Comparison of ENCODE assay signal across 8 cellular contexts in genomic region chr9:27572566-27572917, GRCh38. TPM values are rescaled to one million over a fixed set of nuclear protein-coding genes. Genes with fewer than 3 reads are reported as not detected.
DNase-seq lines count a peak whose midpoint lies in the region; ATAC-seq and TF ChIP-seq lines count a peak whose summit lies in the region.

No MANE protein-coding gene starts in this region.

- no peaks in the 10 kb centered on the region for H3K36me3 Mint-ChIP-seq in nephron (ENCODE audit: low read depth)

- no peaks in the 10 kb centered on the region for H3K27me3 Mint-ChIP-seq in nephron (ENCODE audit: low read depth)

- H3K4me1 Mint-ChIP-seq in nephron = peaks cover 28% of the 10 kb centered on the region

- H3K4me3 ChIP-seq in ACC112 (ENCODE audit: low read depth, low read length) = peak overlapping the region; percentile 89
- peak overlapping the region; percentile 74 for H3K4me3 ChIP-seq in GM06990 (replicated peaks; ENCODE audit: low read depth, low read length)
- peak overlapping the region; percentile 78 for H3K4me3 ChIP-seq in fibroblast of villous mesenchyme (ENCODE audit: low read depth, low read length)

- H3K4me1 ChIP-seq in ACC112 (ENCODE audit: control insufficient read depth, insufficient read depth, low read length, unreplicated experiment) = peaks cover 13% of the 10 kb centered on the region

- H3K36me3 ChIP-seq in ACC112 (ENCODE audit: insufficient read depth, low read length) (no peaks in the 10 kb centered on the region), GM06990 (ENCODE audit: control insufficient read depth, insufficient read depth, low read length) (no peaks in the 10 kb centered on the region)

- peak; percentile 25 for ATAC-seq in HG02588 (IDR thresholded peaks at IDR 0.05; ENCODE audit: unreplicated experiment)

- H3K4me3 Mint-ChIP-seq in nephron = peak overlapping the region; percentile 93 to 99 (median 98)

- peaks cover 7% of the 10 kb centered on the region for H3K79me2 ChIP-seq in ACC112 (ENCODE audit: control insufficient read depth, insufficient read depth, low read length, unreplicated experiment)

- peak overlapping the region; percentile 87 for H2AFZ ChIP-seq in ACC112 (ENCODE audit: low read length, unreplicated experiment)

- DNase-seq in GM06990 (ENCODE audit: extremely low read depth, insufficient read length) (no peak), MV-4-11 (lab: John Stamatoyannopoulos, UW) (peak; percentile 83), fibroblast of villous mesenchyme (ENCODE audit: low read depth) (peak; percentile 72), NCI-H526 treated with DMSO at 0.1 percent for 48 hours (lab: John Stamatoyannopoulos, UW) (no peak)
- DNase-seq in activated CD4-positive, alpha-beta T cell treated with anti-CD3 and anti-CD28 coated beads, Interleukin-2, amount 50 U/mL, for 4 hours = peak; percentile 52 to 56

- peaks cover 2% of the 10 kb centered on the region for H3K9me3 Mint-ChIP-seq in nephron

- peaks cover 20% of the 10 kb centered on the region for H3K27me3 ChIP-seq in ACC112 (ENCODE audit: insufficient read depth, low read length)
- H3K27me3 ChIP-seq in GM06990 (replicated peaks; ENCODE audit: control insufficient read depth, insufficient read depth, low read length) = no peaks in the 10 kb centered on the region

- peak overlapping the region; percentile 88 for H3K27ac ChIP-seq in ACC112 (ENCODE audit: low read depth, low read length)

- TF ChIP-seq CTCF in GM06990 (IDR thresholded peaks at IDR 0.05; ENCODE audit: insufficient read depth, low read length, poor library complexity, severe bottlenecking) (no peak), fibroblast of villous mesenchyme (IDR thresholded peaks at IDR 0.05; ENCODE audit: insufficient read depth, low read depth, low read length) (no peak), nephron (IDR thresholded peaks at IDR 0.05; ENCODE audit: unreplicated experiment in 3 of 3) (no peak)

- H3K27ac Mint-ChIP-seq in nephron = peak overlapping the region; percentile 96 to 100 (median 98)

RNA-seq across cellular contexts. Expression of gene C9orf72, which starts 0.7 kb away (rescaled TPM):
- total RNA-seq in fibroblast of villous mesenchyme = 6.1 and 7.8 TPM in 2 replicates

RNA-seq across cellular contexts. Expression of gene MOB3B, which starts 42.9 kb away (rescaled TPM):
- total RNA-seq in fibroblast of villous mesenchyme = 0.32 and 0.43 TPM in 2 replicates

RNA-seq across cellular contexts. Expression of gene IFNK, which starts 48.5 kb away (rescaled TPM):
- total RNA-seq in fibroblast of villous mesenchyme = not detected in 2 replicates

Comparison
In these comparisons a context has a peak if more than half of its experiments do, and no peak if none do; other contexts are left out.
1. DNase-seq: peak in MV-4-11 (single experiment), activated CD4-positive, alpha-beta T cell treated with anti-CD3 and anti-CD28 coated beads, Interleukin-2, amount 50 U/mL, for 4 hours (2 of 2) and fibroblast of villous mesenchyme (single experiment); none in GM06990 (single experiment) and NCI-H526 treated with DMSO at 0.1 percent for 48 hours (single experiment).
2. Peak in every context shown above with its lines, with median percentiles within 50 percentile points of each other: H3K4me3 ChIP-seq.